Comparison of ENCODE assay signal across 10 cellular contexts in genomic region chr7:135970682-135971365, GRCh38. TPM values are rescaled to one million over a fixed set of nuclear protein-coding genes. Genes with fewer than 3 reads are reported as not detected.
DNase-seq lines count a peak whose midpoint lies in the region; ATAC-seq and TF ChIP-seq lines count a peak whose summit lies in the region.
"Had no signal": no experiment of that assay in that cellular context is flagged by ENCODE, and none has a peak within 500 bp of the region (broad histone marks: within the 10 kb centered on the region; RNA-seq: fewer than 3 reads in every experiment).

No MANE protein-coding gene starts in this region.

- H3K36me3 ChIP-seq in HAP-1 (replicated peaks) (peaks cover 4% of the 10 kb centered on the region), PC-3 (ENCODE audit: low read depth, low read length) (peaks cover 23% of the 10 kb centered on the region; the same call in 1 of the 2 replicates)

- no TSS peak for BruUV-seq in PC-3 (replicated peaks; lab: Mats Ljungman, UMichigan)

- in situ Hi-C loops in HAP-1 (cut with MboI; ENCODE audit: low sequenced_read_pairs), result loop anchor here (25.0 kb wide), 1 partner anchor 309 kb away; the partner anchor contains the start of gene STMP1

- DNase-seq in CD1c-positive myeloid dendritic cell (ENCODE audit: extremely low spot score), result peak; percentile 55
- peak; percentile 56 for DNase-seq in RPMI8226
- DNase-seq in GM19238 (ENCODE audit: insufficient read length, low spot score), result no peak
- no peak for DNase-seq in activated CD4-positive, CD25-positive, alpha-beta regulatory T cell treated with anti-CD3 and anti-CD28 coated beads, Interleukin-2, amount 50 U/mL, for 72 hours
- DNase-seq in HAP-1 (ENCODE audit: low spot score in 2 of 2), result no peak
- no peak for DNase-seq in PC-3
- DNase-seq: activated CD8-positive, alpha-beta memory T cell treated with anti-CD3 and anti-CD28 coated beads, Interleukin-2, amount 50 U/mL, for 48 hours; Calu3 had no signal

- H3F3A ChIP-seq in PC-3 (ENCODE audit: low read length, unreplicated experiment), result no peaks in the 10 kb centered on the region

- intact Hi-C loops in PC-3 (cut with micrococcal nuclease), result no loop called here

- H3K79me2 ChIP-seq in PC-3 (ENCODE audit: low read length), result peaks cover 93% of the 10 kb centered on the region

- H3K4me3 ChIP-seq in HAP-1, result no peak overlapping the region
- H3K4me3 ChIP-seq in PC-3 (ENCODE audit: low read length), result no peak overlapping the region

- POLR2A ChIA-PET in PC-3 (lab: Charles Lee; ENCODE audit: unreplicated experiment), result no interaction called here

- H3K9ac ChIP-seq in PC-3 (ENCODE audit: low read length), result no peak overlapping the region

- no peaks in the 10 kb centered on the region for H3K9me2 ChIP-seq in PC-3 (replicated peaks; ENCODE audit: low read length)

- H3K27me3 ChIP-seq in HAP-1 (ENCODE audit: low read depth), result no peaks in the 10 kb centered on the region
- H3K27me3 ChIP-seq in PC-3 (ENCODE audit: low read length), result no peaks in the 10 kb centered on the region

- H3K4me1 ChIP-seq in HAP-1 (peaks cover 8% of the 10 kb centered on the region; the same call in 1 of the 2 replicates), PC-3 (ENCODE audit: insufficient read depth, low read length) (peaks cover 7% of the 10 kb centered on the region)

- H3K4me2 ChIP-seq in PC-3 (ENCODE audit: low read length), result no peak overlapping the region

- no peak for TF ChIP-seq CTCF in PC-3 (conservative IDR thresholded peaks at IDR 0.05; ENCODE audit: low read depth, low read length)

- peaks cover 44% of the 10 kb centered on the region for H4K20me1 ChIP-seq in PC-3 (ENCODE audit: low read length)

- H2AFZ ChIP-seq in PC-3 (ENCODE audit: low read length), result no peak overlapping the region

- peak; percentile 91 for ATAC-seq in GM19395 (IDR thresholded peaks at IDR 0.05; ENCODE audit: unreplicated experiment)
- peak; percentile 72 for ATAC-seq in HG03103 (IDR thresholded peaks at IDR 0.05; ENCODE audit: low read depth, unreplicated experiment)
- ATAC-seq in PC-3, result no peak

- H3K9me3 ChIP-seq in HAP-1 (no peaks in the 10 kb centered on the region), PC-3 (ENCODE audit: low read length) (no peaks in the 10 kb centered on the region)

- H3K27ac ChIP-seq in PC-3 (ENCODE audit: low read length), result no peak overlapping the region

- CTCF ChIA-PET in PC-3 (lab: Charles Lee), result no interaction called here

RNA-seq across cellular contexts. Expression of gene MTPN, which starts 6.3 kb away (rescaled TPM):
- total RNA-seq in PC-3 (2014; rRNA removed), result 96.0 and 113 TPM in 2 replicates

Comparison
In these comparisons a context has a peak if more than half of its experiments do, and no peak if none do; other contexts are left out.
1. DNase-seq: peak in CD1c-positive myeloid dendritic cell (single experiment) and RPMI8226 (single experiment); none in GM19238 (single experiment), activated CD4-positive, CD25-positive, alpha-beta regulatory T cell treated with anti-CD3 and anti-CD28 coated beads, Interleukin-2, amount 50 U/mL, for 72 hours (single experiment), HAP-1 (0 of 2) and PC-3 (single experiment).